1 cellular context compared by ENCODE assay signal in the genomic region with DNA sequence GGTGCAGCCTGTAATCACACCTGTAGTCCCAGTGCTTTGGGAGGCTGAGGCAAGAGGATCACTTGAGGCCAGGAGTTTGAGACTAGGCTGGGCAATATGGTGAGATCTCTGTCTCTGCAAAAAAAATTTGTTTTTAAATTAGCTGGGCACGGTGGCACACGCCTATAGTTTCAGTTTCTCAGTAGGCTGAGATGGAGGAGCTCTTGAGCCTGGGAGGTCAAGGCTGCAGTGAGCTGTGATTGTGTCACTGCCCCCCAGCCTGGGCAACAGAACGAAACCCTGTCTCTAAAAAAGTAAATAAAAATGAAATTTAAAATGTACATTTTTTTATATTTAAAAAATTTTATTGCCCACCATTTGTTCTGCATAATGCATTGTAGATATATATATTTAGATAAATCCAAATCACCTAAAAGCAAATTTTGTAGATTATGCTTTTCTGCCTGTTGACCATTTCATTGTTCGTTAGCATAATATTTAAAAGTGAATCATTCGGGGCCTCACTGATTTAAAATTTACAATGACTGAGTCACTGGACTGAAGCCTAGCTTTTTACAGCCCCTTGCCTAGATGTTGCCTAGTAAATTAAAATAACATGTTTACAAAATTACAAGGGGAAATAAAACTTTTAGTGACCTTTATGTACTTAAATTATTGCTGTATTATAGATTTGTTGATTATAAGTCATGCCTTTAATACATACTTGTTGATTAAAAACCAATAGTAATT.
TF ChIP-seq lines count a peak whose summit lies in the region.

No MANE protein-coding gene starts in this region.

TF ChIP-seq in IMR-90, 13 proteins besides CTCF, POLR2A, EP300 and RAD21 (continued from another document):
- TF ChIP-seq ELK1 (IDR thresholded peaks at IDR 0.05; ENCODE audit: borderline replicate concordance, low read depth, low read length) (no peak), RFX5 (IDR thresholded peaks at IDR 0.05; ENCODE audit: low read depth, low read length) (no peak), MXI1 (IDR thresholded peaks at IDR 0.05; ENCODE audit: borderline replicate concordance, low read depth, low read length) (no peak)
